In genomic region chr17:75601057-75601987, GRCh38 we compare ENCODE assay signal across 8 cellular contexts. TPM values are rescaled to one million over a fixed set of nuclear protein-coding genes. Genes with fewer than 3 reads are reported as not detected.
A peak's percentile ranks its signal among the peaks of the same experiment; 100 is the strongest.
DNase-seq lines count a peak whose midpoint lies in the region; ATAC-seq, FAIRE-seq and TF ChIP-seq lines count a peak whose summit lies in the region.

No MANE protein-coding gene starts in this region.

- H3K4me3 Mint-ChIP-seq in T-helper 17 cell (no peak overlapping the region), astrocyte (ENCODE audit: unreplicated experiment) (no peak overlapping the region)

- no peak overlapping the region for H3K4me2 ChIP-seq in astrocyte (ENCODE audit: low read length)
- no peak overlapping the region for H3K4me2 ChIP-seq in keratinocyte (ENCODE audit: control insufficient read depth, extremely low read depth, insufficient read depth, low read depth, low read length)

- no peaks in the 10 kb centered on the region for H3K36me3 Mint-ChIP-seq in T-helper 17 cell (ENCODE audit: low read depth)
- H3K36me3 Mint-ChIP-seq in astrocyte (ENCODE audit: low read depth, unreplicated experiment) = no peaks in the 10 kb centered on the region

- H3K36me3 ChIP-seq in astrocyte (ENCODE audit: insufficient read depth, low read length) (no peaks in the 10 kb centered on the region), keratinocyte (ENCODE audit: control insufficient read depth in 2 of 2, extremely low read depth in 1 of 2, insufficient read depth in 2 of 2, low read length in 2 of 2) (no peaks in the 10 kb centered on the region)

- FAIRE-seq in astrocyte (lab: Jason Lieb, UNC) (no peak), keratinocyte (lab: Jason Lieb, UNC) (no peak)

- H3K9me1 ChIP-seq in keratinocyte (ENCODE audit: control insufficient read depth, extremely low read depth, insufficient read depth, low read length) = no peaks in the 10 kb centered on the region

- H3K9ac ChIP-seq in astrocyte (ENCODE audit: low read length) = no peak overlapping the region
- no peak overlapping the region for H3K9ac ChIP-seq in keratinocyte (ENCODE audit: control insufficient read depth, extremely low read depth, insufficient read depth, low read length)

- H3K4me1 Mint-ChIP-seq in T-helper 17 cell (peaks cover 3% of the 10 kb centered on the region), astrocyte (ENCODE audit: low read depth, unreplicated experiment) (no peaks in the 10 kb centered on the region)

- H3K4me3 ChIP-seq in astrocyte (ENCODE audit: insufficient read depth, low read depth, low read length) = no peak overlapping the region
- H3K4me3 ChIP-seq in keratinocyte (ENCODE audit: control insufficient read depth in 2 of 3, extremely low read depth in 1 of 3, insufficient read depth in 2 of 3, low read depth in 1 of 3, low read length in 3 of 3) = no peak overlapping the region

- H3K27ac ChIP-seq in astrocyte (ENCODE audit: low read depth, low read length) (no peak overlapping the region), keratinocyte (ENCODE audit: control insufficient read depth, insufficient read depth, low read length) (no peak overlapping the region)

- H3K79me2 ChIP-seq in astrocyte (ENCODE audit: insufficient read depth, low read length) (no peaks in the 10 kb centered on the region), keratinocyte (ENCODE audit: control insufficient read depth, insufficient read depth, low read length) (no peaks in the 10 kb centered on the region)

- DNase-seq in GF-D8 (lab: John Stamatoyannopoulos, UW) (peak; percentile 5), MV-4-11 (lab: John Stamatoyannopoulos, UW) (peak; percentile 57), T-helper 17 cell (peak; percentile 41 to 61 (median 48)), astrocyte (ENCODE audit: low read depth) (no peak), keratinocyte (ENCODE audit: low read depth, low spot score) (no peak)
- peak in 2 of 3 experiments; percentile 24 to 63 for DNase-seq in stimulated activated CD4-positive, alpha-beta T cell treated with anti-CD3 and anti-CD28 coated beads, TNF-alpha, amount 100 ng/mL, for 24 hours (ENCODE audit: low read depth in 3 of 3)

- dilution Hi-C loops in keratinocyte (cut with MboI; ENCODE audit: extremely low pct_ligation_motif_present, low sequenced_read_pairs) = no loop called here

- H3K27me3 Mint-ChIP-seq in T-helper 17 cell (no peaks in the 10 kb centered on the region), astrocyte (ENCODE audit: low read depth, unreplicated experiment) (peaks cover 7% of the 10 kb centered on the region)

- H3K27me3 ChIP-seq in astrocyte (ENCODE audit: insufficient read depth, low read length) (peaks cover 6% of the 10 kb centered on the region), keratinocyte (ENCODE audit: control insufficient read depth, extremely low read depth, insufficient read depth, low read length) (peaks cover 12% of the 10 kb centered on the region)

- no peaks in the 10 kb centered on the region for H4K20me1 ChIP-seq in astrocyte (ENCODE audit: insufficient read depth, low read length)
- no peaks in the 10 kb centered on the region for H4K20me1 ChIP-seq in keratinocyte (ENCODE audit: control insufficient read depth, extremely low read depth, insufficient read depth, low read length)

- no peaks in the 10 kb centered on the region for H3K9me3 ChIP-seq in T-helper 17 cell (ENCODE audit: control insufficient read depth, low read length, poor library complexity, severe bottlenecking)
- no peaks in the 10 kb centered on the region for H3K9me3 ChIP-seq in astrocyte (ENCODE audit: insufficient read depth, low read depth, low read length)
- no peaks in the 10 kb centered on the region for H3K9me3 ChIP-seq in keratinocyte (ENCODE audit: control insufficient read depth, low read depth, low read length)

- H3K9me3 Mint-ChIP-seq in astrocyte (ENCODE audit: unreplicated experiment) = no peaks in the 10 kb centered on the region

- peak; percentile 86 for ATAC-seq in T-helper 17 cell
- no peak for ATAC-seq in HG03175 (IDR thresholded peaks at IDR 0.05; ENCODE audit: unreplicated experiment)
- ATAC-seq in GM19328 (IDR thresholded peaks at IDR 0.05; ENCODE audit: unreplicated experiment) = no peak

- TF ChIP-seq CTCF in astrocyte (IDR thresholded peaks at IDR 0.05; ENCODE audit: insufficient read depth, low read depth, low read length) (peak; percentile 60), keratinocyte (optimal IDR thresholded peaks at IDR 0.05 in 1 of 3, IDR thresholded peaks at IDR 0.05 in 1 of 3, conservative IDR thresholded peaks at IDR 0.05 in 1 of 3; ENCODE audit: extremely low read depth in 1 of 3, insufficient read depth in 2 of 3, low read length in 3 of 3) (peak; percentile 81 to 89 (median 86))

- H3K27ac Mint-ChIP-seq in T-helper 17 cell (peak overlapping the region; percentile 32), astrocyte (ENCODE audit: unreplicated experiment) (no peak overlapping the region)

- H2AFZ ChIP-seq in astrocyte (ENCODE audit: low read depth, low read length) = no peak overlapping the region
- no peak overlapping the region for H2AFZ ChIP-seq in keratinocyte (ENCODE audit: control insufficient read depth, low read length)

- H3K4me1 ChIP-seq in astrocyte (ENCODE audit: insufficient read depth, low read length) = no peaks in the 10 kb centered on the region
- peaks cover 6% of the 10 kb centered on the region for H3K4me1 ChIP-seq in keratinocyte (ENCODE audit: control insufficient read depth, extremely low read depth, insufficient read depth, low read length)

RNA-seq across cellular contexts. Expression of gene MYO15B, which starts 13.7 kb away (rescaled TPM):
- 10 to 100 TPM; 42.2 to 69.3 TPM for total RNA-seq in T-helper 17 cell
- total RNA-seq in astrocyte = 3.5 and 6.2 TPM in 2 replicates
- 0.01 to 0.35 TPM (median 0.14 TPM) in 3 replicates for polyA plus RNA-seq in keratinocyte
- 1.6 TPM for polyA plus RNA-seq in keratinocyte (2011; ENCODE audit: low read depth)
- not detected in 2 replicates for polyA plus RNA-seq in keratinocyte (2011; cell fraction: cytosol; rRNA removed)
- 0.57 and 1.9 TPM in 2 replicates for polyA plus RNA-seq in keratinocyte (2011; cell fraction: nucleus; rRNA removed)
- 0.44 and 1.9 TPM in 2 replicates for polyA plus RNA-seq in keratinocyte (2012; ENCODE audit: low replicate concordance)
- 0.06 TPM in 1 of 3 replicates, not detected in the others for polyA minus RNA-seq in keratinocyte
- not detected for polyA minus RNA-seq in keratinocyte (2011; cell fraction: cytosol; rRNA and poly(A)+ RNA removed)
- polyA minus RNA-seq in keratinocyte (2011; cell fraction: nucleus; rRNA and poly(A)+ RNA removed) = 1.4 TPM in 1 of 2 replicates, not detected in the other

RNA-seq across cellular contexts. Expression of gene SMIM5, which starts 31.9 kb away (rescaled TPM):
- total RNA-seq in T-helper 17 cell = 1 to 10 TPM in 1 of 2 donors, under 1 TPM in 1; 0.40 to 8.4 TPM
- total RNA-seq in astrocyte = 0.07 TPM in 1 of 2 replicates, not detected in the other
- 0.15 to 0.59 TPM (median 0.24 TPM) in 3 replicates for polyA plus RNA-seq in keratinocyte
- 0.80 TPM for polyA plus RNA-seq in keratinocyte (2011; ENCODE audit: low read depth)
- 0.23 and 0.39 TPM in 2 replicates for polyA plus RNA-seq in keratinocyte (2011; cell fraction: cytosol; rRNA removed)
- polyA plus RNA-seq in keratinocyte (2011; cell fraction: nucleus; rRNA removed) = 0.18 and 0.28 TPM in 2 replicates
- 0.19 and 5.3 TPM in 2 replicates for polyA plus RNA-seq in keratinocyte (2012; ENCODE audit: low replicate concordance)
- polyA minus RNA-seq in keratinocyte = 0.13 to 0.66 TPM (median 0.30 TPM) in 3 replicates
- not detected for polyA minus RNA-seq in keratinocyte (2011; cell fraction: cytosol; rRNA and poly(A)+ RNA removed)
- polyA minus RNA-seq in keratinocyte (2011; cell fraction: nucleus; rRNA and poly(A)+ RNA removed) = 0.39 and 0.53 TPM in 2 replicates

Comparison
In these comparisons a context has a peak if more than half of its experiments do, and no peak if none do; other contexts are left out.
1. DNase-seq: peak in GF-D8 (single experiment), MV-4-11 (single experiment), T-helper 17 cell (3 of 3) and stimulated activated CD4-positive, alpha-beta T cell treated with anti-CD3 and anti-CD28 coated beads, TNF-alpha, amount 100 ng/mL, for 24 hours (2 of 3); none in astrocyte (single experiment) and keratinocyte (single experiment).